ENCODE assay signal across 8 cellular contexts in genomic region chr1:206684478-206685255, GRCh38. TPM values are rescaled to one million over a fixed set of nuclear protein-coding genes. Genes with fewer than 3 reads are reported as not detected.
DNase-seq lines count a peak whose midpoint lies in the region; ATAC-seq, FAIRE-seq and TF ChIP-seq lines count a peak whose summit lies in the region.

TSS of gene MAPKAPK2 (plus strand) at chr1:206684905. CDS start at chr1:206685230, 325 bp downstream.

- H3K4me1 ChIP-seq in foreskin keratinocyte: peaks cover 13% of the 10 kb centered on the region
- peaks cover 32% of the 10 kb centered on the region for H3K4me1 ChIP-seq in neuron (ENCODE audit: insufficient read depth, low read length)
- peaks cover 5 to 46% (median 33%) of the 10 kb centered on the region in 5 donors for H3K4me1 ChIP-seq in subcutaneous abdominal adipose tissue (ENCODE audit: control insufficient read depth in 5 of 5, insufficient read depth in 5 of 5, low read length in 5 of 5)

- peak within 1 kb of the TSS; percentile 81 for H3K4me3 ChIP-seq in AG04450 (ENCODE audit: low read depth, low read length)
- peak within 1 kb of the TSS; percentile 82 for H3K4me3 ChIP-seq in neuron (ENCODE audit: low read length)
- H3K4me3 ChIP-seq in subcutaneous abdominal adipose tissue (ENCODE audit: low read depth in 1 of 5, low read length in 5 of 5): peak within 1 kb of the TSS; percentile 81 to 94 (median 90)

- POLR2A ChIA-PET in AG04450 (lab: Yijun Ruan, JAX): interaction anchor here (1.3 kb wide), 1 partner anchor 10 kb away, joined by 4 read pairs; no protein-coding TSS in a partner anchor

- in situ Hi-C loops in GM18951 (cut with MboI; ENCODE audit: low sequenced_read_pairs, unreplicated experiment): no loop called here

- FAIRE-seq in HTR-8/SVneo (lab: Jason Lieb, UNC): no peak

- TF ChIP-seq POLR2A in GM18951 (IDR thresholded peaks at IDR 0.05; ENCODE audit: extremely low read depth, insufficient read depth, insufficient read length): peak; percentile 57
- TF ChIP-seq POLR2A in Raji (IDR thresholded peaks at IDR 0.05; ENCODE audit: insufficient read depth, low read depth, low read length): 0 out of 2 replicates have a peak, but pooled peaks have one; percentile 31

- H3K9ac ChIP-seq in subcutaneous abdominal adipose tissue (ENCODE audit: low read length in 5 of 5): peak within 1 kb of the TSS; percentile 66 to 96 (median 92)

- H3K27me3 ChIP-seq in AG04450 (ENCODE audit: control insufficient read depth, insufficient read depth, low read length) (no peaks in the 10 kb centered on the region), foreskin keratinocyte (peaks cover 14% of the 10 kb centered on the region), neuron (ENCODE audit: insufficient read depth, low read length) (peaks cover 32% of the 10 kb centered on the region), subcutaneous abdominal adipose tissue (ENCODE audit: control insufficient read depth in 5 of 5, insufficient read depth in 4 of 5, low read length in 5 of 5) (no peaks in the 10 kb centered on the region)

- H3K27ac ChIP-seq in AG04450 (ENCODE audit: low read depth, low read length): peak within 1 kb of the TSS; percentile 91
- peak within 1 kb of the TSS; percentile 81 for H3K27ac ChIP-seq in foreskin keratinocyte
- peak within 1 kb of the TSS; percentile 95 for H3K27ac ChIP-seq in subcutaneous abdominal adipose tissue (ENCODE audit: low read depth, low read length)

- peak; percentile 56 for ATAC-seq in foreskin keratinocyte

- TF ChIP-seq CTCF in AG04450 (IDR thresholded peaks at IDR 0.05; ENCODE audit: low read depth, low read length) (no peak), foreskin keratinocyte (conservative IDR thresholded peaks at IDR 0.05) (no peak)

- CTCF ChIA-PET in AG04450 (lab: Charles Lee): interaction anchor here (0.7 kb wide), 1 partner anchor 20 kb away, joined by 6 read pairs; no protein-coding TSS in a partner anchor

- H3K9me3 ChIP-seq in AG04450 (ENCODE audit: control insufficient read depth, insufficient read depth, low read length) (no peaks in the 10 kb centered on the region), neuron (ENCODE audit: low read length) (no peaks in the 10 kb centered on the region), subcutaneous abdominal adipose tissue (ENCODE audit: control insufficient read depth in 5 of 5, low read length in 5 of 5) (no peaks in the 10 kb centered on the region)

- peak within 1 kb of the TSS; percentile 9 for H2AFZ ChIP-seq in neuron (ENCODE audit: low read depth, low read length)

- H3K36me3 ChIP-seq in neuron (ENCODE audit: insufficient read depth, low read length) (no peaks in the 10 kb centered on the region), subcutaneous abdominal adipose tissue (ENCODE audit: control insufficient read depth in 5 of 5, insufficient read depth in 5 of 5, low read length in 5 of 5) (no peaks in the 10 kb centered on the region)

- DNase-seq in AG04450 (ENCODE audit: low read depth, low spot score): no peak
- peak; percentile 91 for DNase-seq in HTR-8/SVneo (ENCODE audit: insufficient read length, low spot score)
- DNase-seq in activated gamma-delta T cell treated with Interleukin-2 at 50 U/mL for 16 hours: peak; percentile 75
- no peak for DNase-seq in foreskin keratinocyte

RNA-seq across cellular contexts. Expression of gene MAPKAPK2, which starts in this region (rescaled TPM):
- polyA plus RNA-seq in AG04450 (2011; rRNA removed) (64.9 and 76.2 TPM in 2 replicates), foreskin keratinocyte (52.4 and 57.9 TPM in 2 replicates)
- 67.5 and 79.1 TPM in 2 replicates for polyA minus RNA-seq in AG04450 (2011; rRNA and poly(A)+ RNA removed)
- 63.7 and 64.0 TPM in 2 replicates for total RNA-seq in foreskin keratinocyte

Comparison
In these comparisons a context has a peak if more than half of its experiments do, and no peak if none do; other contexts are left out.
1. DNase-seq: peak in HTR-8/SVneo (single experiment) and activated gamma-delta T cell treated with Interleukin-2 at 50 U/mL for 16 hours (single experiment); none in AG04450 (single experiment) and foreskin keratinocyte (0 of 2).
2. Peak in every context shown above with its lines, with median percentiles within 50 percentile points of each other: H3K27ac ChIP-seq and H3K4me3 ChIP-seq.